Comparison of ENCODE assay signal across 1 cellular context in genomic region chr9:114830546-114830945, GRCh38.
TF ChIP-seq lines count a peak whose summit lies in the region.

No MANE protein-coding gene starts in this region.

TF ChIP-seq in SK-N-SH, 30 proteins besides CTCF, POLR2A, EP300 and RAD21 (continued from another document):
- no peak for TF ChIP-seq ZBTB33 (IDR thresholded peaks at IDR 0.05; ENCODE audit: borderline replicate concordance, low read depth)
